11 cellular contexts compared by ENCODE assay signal in the genomic region with DNA sequence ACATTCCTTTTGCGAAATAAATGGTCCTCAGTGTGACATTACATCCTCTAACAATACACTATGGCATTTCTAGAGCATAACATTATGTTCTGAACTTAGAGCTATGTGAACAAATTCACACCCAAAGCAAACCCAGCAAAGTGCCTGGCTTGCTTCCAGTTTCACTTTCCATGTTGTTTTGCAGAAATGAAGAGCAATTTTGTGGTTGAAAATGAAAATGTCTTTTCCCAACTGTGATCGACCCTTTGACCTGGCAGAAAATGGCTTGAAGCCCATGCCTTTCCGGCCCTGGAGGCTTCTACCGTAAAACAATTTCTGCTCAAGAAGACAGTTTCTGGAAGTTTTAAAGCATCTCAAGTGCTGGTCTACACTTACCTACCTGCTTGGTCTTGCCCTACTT.
DNase-seq lines count a peak whose midpoint lies in the region; ATAC-seq and TF ChIP-seq lines count a peak whose summit lies in the region.
"Had no signal": no experiment of that assay in that cellular context is flagged by ENCODE, and none has a peak within 500 bp of the region (broad histone marks: within the 10 kb centered on the region; RNA-seq: fewer than 3 reads in every experiment).

No MANE protein-coding gene starts in this region.

- no peaks in the 10 kb centered on the region for H4K20me1 ChIP-seq in PC-3 (ENCODE audit: low read length)

- H3K4me3 ChIP-seq in PC-3 (ENCODE audit: low read length), result no peak overlapping the region

- ATAC-seq in GM21723 (IDR thresholded peaks at IDR 0.05; ENCODE audit: unreplicated experiment), result peak; percentile 72
- ATAC-seq in PC-3, result no peak

- H3K79me2 ChIP-seq in PC-3 (ENCODE audit: low read length), result no peaks in the 10 kb centered on the region

- no peak for TF ChIP-seq CTCF in PC-3 (conservative IDR thresholded peaks at IDR 0.05; ENCODE audit: low read depth, low read length)

- no peak overlapping the region for H3K27ac ChIP-seq in PC-3 (ENCODE audit: low read length)

- CTCF ChIA-PET in PC-3 (lab: Charles Lee), result no interaction called here

- H3K4me1 ChIP-seq in PC-3 (ENCODE audit: insufficient read depth, low read length), result peaks cover 8% of the 10 kb centered on the region

- H3K9ac ChIP-seq in PC-3 (ENCODE audit: low read length), result no peak overlapping the region

- DNase-seq in GM04504 (ENCODE audit: low read depth), result peak; percentile 65
- peak; percentile 81 for DNase-seq in NOMO-1 treated with DMSO at 0.1 percent for 48 hours (lab: John Stamatoyannopoulos, UW; ENCODE audit: unreplicated experiment)
- DNase-seq in inferior parietal cortex (ENCODE audit: extremely low spot score), result peak; percentile 23
- no peak for DNase-seq in A172 (ENCODE audit: low spot score)
- DNase-seq in NCI-H446 treated with DMSO at 0.1 percent for 48 hours (lab: John Stamatoyannopoulos, UW), result no peak
- no peak for DNase-seq in PC-3
- DNase-seq in retina, result no peak
- DNase-seq: activated CD4-positive, alpha-beta T cell treated with anti-CD3 and anti-CD28 coated beads for 4 hours; effector CD4-positive, alpha-beta T cell; NCI-H526 treated with DMSO at 0.1 percent for 48 hours had no signal

- no peak overlapping the region for H2AFZ ChIP-seq in PC-3 (ENCODE audit: low read length)

- H3K4me2 ChIP-seq in PC-3 (ENCODE audit: low read length), result no peak overlapping the region

- H3K9me2 ChIP-seq in PC-3 (replicated peaks; ENCODE audit: low read length), result no peaks in the 10 kb centered on the region

- intact Hi-C loops in PC-3 (cut with micrococcal nuclease), result no loop called here

- no peaks in the 10 kb centered on the region for H3F3A ChIP-seq in PC-3 (ENCODE audit: low read length, unreplicated experiment)

- H3K36me3 ChIP-seq in PC-3 (ENCODE audit: low read depth, low read length), result no peaks in the 10 kb centered on the region

- POLR2A ChIA-PET in PC-3 (lab: Charles Lee; ENCODE audit: unreplicated experiment), result no interaction called here

- BruUV-seq in PC-3 (replicated peaks; lab: Mats Ljungman, UMichigan), result no TSS peak

- 0 out of 2 replicates have a peak, but pooled peaks cover under 1% of the 10 kb centered on the region for H3K9me3 ChIP-seq in PC-3 (ENCODE audit: low read length)

- no peaks in the 10 kb centered on the region for H3K27me3 ChIP-seq in PC-3 (ENCODE audit: low read length)

Comparison
In these comparisons a context has a peak if more than half of its experiments do, and no peak if none do; other contexts are left out.
1. DNase-seq: peak in GM04504 (single experiment), NOMO-1 treated with DMSO at 0.1 percent for 48 hours (single experiment) and inferior parietal cortex (single experiment); none in A172 (single experiment), NCI-H446 treated with DMSO at 0.1 percent for 48 hours (single experiment), PC-3 (single experiment) and retina (single experiment).